Comparison of ENCODE assay signal across 8 cellular contexts in genomic region chr3:79517766-79518413, GRCh38.
A peak's percentile ranks its signal among the peaks of the same experiment; 100 is the strongest.
DNase-seq lines count a peak whose midpoint lies in the region; ATAC-seq, FAIRE-seq and TF ChIP-seq lines count a peak whose summit lies in the region.

No MANE protein-coding gene starts in this region.

- no peak overlapping the region for H3K27ac ChIP-seq in DND-41 (ENCODE audit: low read length)
- no peak overlapping the region for H3K27ac ChIP-seq in KMS-11
- no peak overlapping the region for H3K27ac ChIP-seq in astrocyte (ENCODE audit: low read depth, low read length)

- H4K20me1 ChIP-seq in DND-41 (ENCODE audit: insufficient read depth, low read length) (no peaks in the 10 kb centered on the region), KMS-11 (ENCODE audit: insufficient read depth) (no peaks in the 10 kb centered on the region), astrocyte (ENCODE audit: insufficient read depth, low read length) (no peaks in the 10 kb centered on the region)

- H3K27ac Mint-ChIP-seq in astrocyte (ENCODE audit: unreplicated experiment): no peak overlapping the region

- FAIRE-seq in astrocyte (lab: Jason Lieb, UNC): peak; percentile 43

- H3K27me3 Mint-ChIP-seq in astrocyte (ENCODE audit: low read depth, unreplicated experiment): no peaks in the 10 kb centered on the region

- no peaks in the 10 kb centered on the region for H3K79me2 ChIP-seq in DND-41 (ENCODE audit: insufficient read depth, low read length)
- no peaks in the 10 kb centered on the region for H3K79me2 ChIP-seq in KMS-11 (ENCODE audit: insufficient read depth, low read depth)
- H3K79me2 ChIP-seq in astrocyte (ENCODE audit: insufficient read depth, low read length): no peaks in the 10 kb centered on the region

- TF ChIP-seq CTCF in DND-41 (IDR thresholded peaks at IDR 0.05; ENCODE audit: borderline replicate concordance, extremely low read depth, low read length, poor library complexity, severe bottlenecking) (peak; percentile 52), KMS-11 (conservative IDR thresholded peaks at IDR 0.05; ENCODE audit: low read depth, low read length) (peak; percentile 48; the same call in 1 of the 2 replicates), astrocyte (IDR thresholded peaks at IDR 0.05; ENCODE audit: insufficient read depth, low read depth, low read length) (peak; percentile 69)

- H3K27me3 ChIP-seq in DND-41 (ENCODE audit: insufficient read depth, low read length, poor library complexity): no peaks in the 10 kb centered on the region
- no peaks in the 10 kb centered on the region for H3K27me3 ChIP-seq in KMS-11 (ENCODE audit: insufficient read depth, low read depth)
- H3K27me3 ChIP-seq in astrocyte (ENCODE audit: insufficient read depth, low read length): peaks cover 2% of the 10 kb centered on the region

- no peaks in the 10 kb centered on the region for H3K9me3 ChIP-seq in DND-41 (ENCODE audit: insufficient read depth, low read length, severe bottlenecking)
- no peaks in the 10 kb centered on the region for H3K9me3 ChIP-seq in astrocyte (ENCODE audit: insufficient read depth, low read depth, low read length)

- H3K4me3 ChIP-seq in DND-41 (ENCODE audit: low read depth in 1 of 2, low read length in 2 of 2) (no peak overlapping the region), KMS-11 (IDR thresholded peaks at IDR 0.05; ENCODE audit: insufficient read depth, low read depth, low read length) (no peak overlapping the region), astrocyte (ENCODE audit: insufficient read depth, low read depth, low read length) (no peak overlapping the region)

- no peaks in the 10 kb centered on the region for H3K9me3 Mint-ChIP-seq in astrocyte (ENCODE audit: unreplicated experiment)

- H3K4me1 Mint-ChIP-seq in astrocyte (ENCODE audit: low read depth, unreplicated experiment): peaks cover 15% of the 10 kb centered on the region

- H2AFZ ChIP-seq in DND-41 (ENCODE audit: low read depth, low read length): no peak overlapping the region
- H2AFZ ChIP-seq in KMS-11 (ENCODE audit: low read depth): no peak overlapping the region
- no peak overlapping the region for H2AFZ ChIP-seq in astrocyte (ENCODE audit: low read depth, low read length)

- H3K4me2 ChIP-seq in DND-41 (ENCODE audit: insufficient read depth, low read length) (no peak overlapping the region), KMS-11 (no peak overlapping the region), astrocyte (ENCODE audit: low read length) (no peak overlapping the region)

- H3K36me3 ChIP-seq in DND-41 (ENCODE audit: insufficient read depth, low read length): no peaks in the 10 kb centered on the region
- no peaks in the 10 kb centered on the region for H3K36me3 ChIP-seq in KMS-11 (ENCODE audit: insufficient read depth)
- no peaks in the 10 kb centered on the region for H3K36me3 ChIP-seq in astrocyte (ENCODE audit: insufficient read depth, low read length)

- H3K36me3 Mint-ChIP-seq in astrocyte (ENCODE audit: low read depth, unreplicated experiment): no peaks in the 10 kb centered on the region

- H3K4me1 ChIP-seq in DND-41 (ENCODE audit: insufficient read depth, low read length) (no peaks in the 10 kb centered on the region), KMS-11 (ENCODE audit: low read depth, poor library complexity, severe bottlenecking) (no peaks in the 10 kb centered on the region), astrocyte (ENCODE audit: insufficient read depth, low read length) (no peaks in the 10 kb centered on the region)

- H3K4me3 Mint-ChIP-seq in astrocyte (ENCODE audit: unreplicated experiment): no peak overlapping the region

- DNase-seq in DND-41 (no peak), astrocyte (ENCODE audit: low read depth) (peak; percentile 21), medulla oblongata (ENCODE audit: extremely low spot score) (peak; percentile 60), DMS79 (lab: John Stamatoyannopoulos, UW) (no peak), NCI-H1694 (lab: John Stamatoyannopoulos, UW) (no peak)
- DNase-seq in activated effector memory CD4-positive, alpha-beta T cell treated with Interleukin-2 at 50 U/mL for 16 hours: no peak

- no peak for ATAC-seq in DND-41 (ENCODE audit: insufficient read depth, low read depth)
- no peak for ATAC-seq in HG03439 (IDR thresholded peaks at IDR 0.05; ENCODE audit: unreplicated experiment)

- H3K9ac ChIP-seq in DND-41 (ENCODE audit: low read depth, low read length) (no peak overlapping the region), KMS-11 (no peak overlapping the region), astrocyte (ENCODE audit: low read length) (no peak overlapping the region)

Comparison
In these comparisons a context has a peak if more than half of its experiments do, and no peak if none do; other contexts are left out.
1. DNase-seq: peak in astrocyte (single experiment) and medulla oblongata (single experiment); none in DND-41 (single experiment), DMS79 (single experiment), NCI-H1694 (single experiment) and activated effector memory CD4-positive, alpha-beta T cell treated with Interleukin-2 at 50 U/mL for 16 hours (single experiment).
2. Peak in every context shown above with its lines, with median percentiles within 50 percentile points of each other: CTCF ChIP-seq.